In genomic region chr10:77086081-77086480, GRCh38 we compare ENCODE assay signal across 24 cellular contexts.
"Had no signal": no experiment of that assay in that cellular context is flagged by ENCODE, and none has a peak within 500 bp of the region (broad histone marks: within the 10 kb centered on the region; RNA-seq: fewer than 3 reads in every experiment).

No MANE protein-coding gene starts in this region.

- DNase-seq: hippocampal formation; kidney glomerular epithelial cell; left colon; left lung; lower lobe of right lung; mesendoderm; naive B cell; natural killer cell; nephron progenitor cell; ovary; right lobe of liver; spleen; stimulated activated CD4-positive, alpha-beta T cell treated with anti-CD3 and anti-CD28 coated beads, Interleukin-4, amount 100 ng/mL, for 24 hours; stimulated activated naive CD4-positive, alpha-beta T cell; tibial artery; upper lobe of right lung; uterus had no signal

- H3K27ac ChIP-seq: left lung, lower lobe of right lung, neural progenitor cell, neutrophil, ovary, right atrium auricular region, right lobe of liver, skin epidermis, spleen, suprapubic skin, thoracic aorta, tibial artery, upper lobe of right lung had no signal

- H3K4me3 ChIP-seq: left lung, lower lobe of right lung, neural progenitor cell, ovary, right atrium auricular region, right lobe of liver, skin epidermis, spleen, suprapubic skin, thoracic aorta, tibial artery, upper lobe of right lung, uterus had no signal

- H3K9me3 ChIP-seq: left lung, lower lobe of right lung, neutrophil, ovary, right atrium auricular region, right lobe of liver, spleen, suprapubic skin, thoracic aorta, tibial artery, upper lobe of right lung, uterus had no signal

- FAIRE-seq: keratinocyte had no signal

- H3K27me3 ChIP-seq: left lung, neural progenitor cell, ovary, right atrium auricular region, right lobe of liver, spleen, suprapubic skin, tibial artery, upper lobe of right lung, uterus had no signal

- H3K36me3 ChIP-seq: left lung, lower lobe of right lung, neural progenitor cell, neutrophil, ovary, right atrium auricular region, right lobe of liver, spleen, suprapubic skin, upper lobe of right lung, uterus had no signal

- H3K4me1 ChIP-seq: lower lobe of right lung, neural progenitor cell, tibial artery, upper lobe of right lung had no signal
